ENCODE assay signal across 14 cellular contexts in the genomic region with DNA sequence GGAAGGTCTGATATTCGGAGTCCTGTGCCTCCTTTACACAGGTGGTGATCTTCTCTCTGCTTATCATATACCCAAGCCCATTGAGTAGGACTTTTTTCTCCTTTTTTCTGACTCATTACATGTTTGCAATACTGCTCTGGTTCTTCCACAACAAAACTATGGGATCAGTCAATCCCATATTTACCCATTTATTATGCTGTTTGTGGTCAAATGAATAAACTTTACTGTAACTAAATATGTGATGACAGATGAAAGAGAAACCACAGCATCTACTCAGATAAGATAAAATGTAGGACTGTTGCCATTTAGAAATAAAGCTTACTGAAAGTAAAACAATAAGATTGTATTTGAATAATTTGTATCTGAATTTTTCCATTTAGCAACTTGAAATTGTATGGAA.
DNase-seq lines count a peak whose midpoint lies in the region; FAIRE-seq and TF ChIP-seq lines count a peak whose summit lies in the region.
"Had no signal": no experiment of that assay in that cellular context is flagged by ENCODE, and none has a peak within 500 bp of the region (broad histone marks: within the 10 kb centered on the region; RNA-seq: fewer than 3 reads in every experiment).

No MANE protein-coding gene starts in this region.

- H3K36me3 ChIP-seq in mesenchymal stem cell (ENCODE audit: control insufficient read depth in 1 of 2, insufficient read depth in 2 of 2, low read depth in 1 of 2, low read length in 2 of 2) (no peaks in the 10 kb centered on the region), small intestine (ENCODE audit: control insufficient read depth in 2 of 2, insufficient read depth in 2 of 2, low read length in 2 of 2) (no peaks in the 10 kb centered on the region)
- H3K36me3 ChIP-seq: BLaER1 treated with 17β-estradiol and CSF1 and Interleukin-3, amounts not matched to agents 10 nM and 100 nM had no signal

- no peaks in the 10 kb centered on the region for H3K79me1 ChIP-seq in mesenchymal stem cell (replicated peaks; ENCODE audit: low read length, poor library complexity, severe bottlenecking)

- H3K9me3 ChIP-seq in mesenchymal stem cell (ENCODE audit: control insufficient read depth, low read length) (no peaks in the 10 kb centered on the region), small intestine (ENCODE audit: control insufficient read depth, low read depth) (no peaks in the 10 kb centered on the region)

- H3K14ac ChIP-seq in mesenchymal stem cell (ENCODE audit: low read length in 2 of 2): no peak overlapping the region

- FAIRE-seq in small intestine (lab: Jason Lieb, UNC): no peak
- FAIRE-seq: HepG2, HTR-8/SVneo had no signal

- H3K9ac ChIP-seq in mesenchymal stem cell (ENCODE audit: low read length): no peak overlapping the region
- H3K9ac ChIP-seq: BLaER1 treated with 17β-estradiol and CSF1 and Interleukin-3, amounts not matched to agents 10 nM and 100 nM had no signal

- H2BK15ac ChIP-seq in mesenchymal stem cell (ENCODE audit: low read depth, poor library complexity, severe bottlenecking): no peak overlapping the region

- H4K91ac ChIP-seq in mesenchymal stem cell (ENCODE audit: low read length): no peak overlapping the region

- DNase-seq in M059J (ENCODE audit: low read depth) (peak; percentile 42), choroid plexus epithelial cell (ENCODE audit: low read depth) (peak; percentile 38), mesenchymal stem cell (peak; percentile 1), small intestine (no peak), AG08396 (ENCODE audit: low spot score) (no peak), lower leg skin (ENCODE audit: low spot score in 2 of 2) (no peak)
- no peak for DNase-seq in activated CD8-positive, alpha-beta memory T cell treated with anti-CD3 and anti-CD28 coated beads, Interleukin-2, amount 50 U/mL, for 4 hours
- DNase-seq: CD4-positive, CD25-positive, alpha-beta regulatory T cell; H9; HFFc6 had no signal

- no peak overlapping the region for H4K8ac ChIP-seq in mesenchymal stem cell (ENCODE audit: low read length)

- no peak overlapping the region for H3K4me2 ChIP-seq in mesenchymal stem cell (ENCODE audit: low read length, poor library complexity, severe bottlenecking)
- H3K4me2 ChIP-seq: BLaER1 treated with 17β-estradiol and CSF1 and Interleukin-3, amounts not matched to agents 10 nM and 100 nM; GM23338 had no signal

- H2BK120ac ChIP-seq in mesenchymal stem cell (ENCODE audit: low read depth, low read length): no peak overlapping the region

- H3K4me3 ChIP-seq in choroid plexus epithelial cell (ENCODE audit: low read depth, low read length): no peak overlapping the region
- no peak overlapping the region for H3K4me3 ChIP-seq in mesenchymal stem cell (ENCODE audit: insufficient read depth in 1 of 2, low read depth in 1 of 2, low read length in 2 of 2)
- H3K4me3 ChIP-seq in small intestine (ENCODE audit: low read depth in 1 of 2, low read length in 2 of 2): no peak overlapping the region
- no peak overlapping the region for H3K4me3 ChIP-seq in lower leg skin (ENCODE audit: low read depth, poor library complexity, severe bottlenecking)
- H3K4me3 ChIP-seq: BLaER1 treated with 17β-estradiol and CSF1 and Interleukin-3, amounts not matched to agents 10 nM and 100 nM; GM23338 had no signal

- H3K27me3 ChIP-seq in mesenchymal stem cell (ENCODE audit: control insufficient read depth in 1 of 2, insufficient read depth in 1 of 2, low read length in 2 of 2) (no peaks in the 10 kb centered on the region), small intestine (ENCODE audit: control insufficient read depth in 2 of 2, insufficient read depth in 2 of 2, low read length in 2 of 2) (no peaks in the 10 kb centered on the region)
- H3K27me3 ChIP-seq: BLaER1 treated with 17β-estradiol and CSF1 and Interleukin-3, amounts not matched to agents 10 nM and 100 nM had no signal

- 87% methylated on average over 1 of the region's 1 CpG for WGBS in mesenchymal stem cell
- WGBS in small intestine, 3 donors: 59 to 77% (median 70%) methylated on average over 1 of the region's 1 CpG
- WGBS in lower leg skin, 2 donors: 79 to 86% methylated on average over 1 of the region's 1 CpG

- H3K4ac ChIP-seq in mesenchymal stem cell (ENCODE audit: low read depth in 1 of 2, low read length in 2 of 2): no peak overlapping the region

- no peak overlapping the region for H2AFZ ChIP-seq in mesenchymal stem cell (ENCODE audit: low read depth, low read length)
- H2AFZ ChIP-seq: GM23338 had no signal

- TF ChIP-seq POLR2A in lower leg skin (IDR thresholded peaks at IDR 0.05): no peak

- H2BK5ac ChIP-seq in mesenchymal stem cell (ENCODE audit: low read depth, low read length, poor library complexity, severe bottlenecking): no peak overlapping the region

- no peak overlapping the region for H2AK5ac ChIP-seq in mesenchymal stem cell (ENCODE audit: low read length, severe bottlenecking)

- H2BK12ac ChIP-seq in mesenchymal stem cell (ENCODE audit: low read length in 2 of 2): no peak overlapping the region

- H3K4me1 ChIP-seq in mesenchymal stem cell (ENCODE audit: control insufficient read depth, insufficient read depth, low read depth, low read length) (no peaks in the 10 kb centered on the region), small intestine (ENCODE audit: control insufficient read depth in 2 of 2, insufficient read depth in 1 of 2, low read depth in 1 of 2, low read length in 1 of 2) (no peaks in the 10 kb centered on the region)
- H3K4me1 ChIP-seq: BLaER1 treated with 17β-estradiol and CSF1 and Interleukin-3, amounts not matched to agents 10 nM and 100 nM had no signal

- TF ChIP-seq CTCF in choroid plexus epithelial cell (conservative IDR thresholded peaks at IDR 0.05; ENCODE audit: low read depth, low read length) (no peak), lower leg skin (IDR thresholded peaks at IDR 0.05) (no peak)

- intact Hi-C loops in lower leg skin (cut with DNase I; ENCODE audit: low total_unique reads): no loop called here

- H3K27ac ChIP-seq in mesenchymal stem cell (ENCODE audit: low read length, poor library complexity, severe bottlenecking) (no peak overlapping the region), small intestine (ENCODE audit: low read depth in 1 of 2, low read length in 1 of 2) (no peak overlapping the region)
- H3K27ac ChIP-seq: BLaER1 treated with 17β-estradiol and CSF1 and Interleukin-3, amounts not matched to agents 10 nM and 100 nM had no signal

- H3K18ac ChIP-seq in mesenchymal stem cell (ENCODE audit: low read depth in 1 of 2, low read length in 2 of 2): no peak overlapping the region

- no peak overlapping the region for H3K23ac ChIP-seq in mesenchymal stem cell (ENCODE audit: low read length in 2 of 2)

Comparison
In these comparisons a context has a peak if more than half of its experiments do, and no peak if none do; other contexts are left out.
1. DNase-seq: peak in M059J (single experiment), choroid plexus epithelial cell (single experiment) and mesenchymal stem cell (single experiment); none in small intestine (single experiment), activated CD8-positive, alpha-beta memory T cell treated with anti-CD3 and anti-CD28 coated beads, Interleukin-2, amount 50 U/mL, for 4 hours (single experiment), AG08396 (single experiment) and lower leg skin (0 of 2).